1 cellular context compared by ENCODE assay signal in the genomic region with DNA sequence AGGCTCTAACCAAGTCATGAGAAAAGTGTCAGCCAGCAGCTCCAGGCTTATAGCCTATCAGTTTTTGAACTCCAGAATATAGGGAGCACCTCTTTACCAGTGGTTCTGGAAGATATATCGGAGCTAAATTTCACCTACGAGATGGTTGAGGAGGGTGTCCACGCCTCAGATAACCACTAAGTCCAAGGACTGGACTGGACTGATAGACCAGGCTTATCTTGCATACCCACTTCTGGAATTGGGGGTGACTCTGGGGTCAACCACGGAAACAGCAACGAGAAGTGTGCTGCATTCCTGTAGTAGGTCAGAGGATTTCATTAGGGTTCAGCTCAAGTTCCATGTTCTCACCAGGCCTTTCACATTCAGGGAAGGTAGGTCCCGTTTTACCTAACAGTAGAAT.
TF ChIP-seq lines count a peak whose summit lies in the region.

No MANE protein-coding gene starts in this region.

TF ChIP-seq in K562, 482 proteins besides CTCF, POLR2A, EP300 and RAD21 (continues in another document):
- TF ChIP-seq CCNT2 (IDR thresholded peaks at IDR 0.05; ENCODE audit: borderline replicate concordance, extremely low read depth, insufficient read length, low read depth, low read length): peak; percentile 71
- TF ChIP-seq, protein P1, sequence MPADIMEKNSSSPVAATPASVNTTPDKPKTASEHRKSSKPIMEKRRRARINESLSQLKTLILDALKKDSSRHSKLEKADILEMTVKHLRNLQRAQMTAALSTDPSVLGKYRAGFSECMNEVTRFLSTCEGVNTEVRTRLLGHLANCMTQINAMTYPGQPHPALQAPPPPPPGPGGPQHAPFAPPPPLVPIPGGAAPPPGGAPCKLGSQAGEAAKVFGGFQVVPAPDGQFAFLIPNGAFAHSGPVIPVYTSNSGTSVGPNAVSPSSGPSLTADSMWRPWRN (IDR thresholded peaks at IDR 0.05; ENCODE audit: low read depth): peak; percentile 59
- TF ChIP-seq, protein P2, sequence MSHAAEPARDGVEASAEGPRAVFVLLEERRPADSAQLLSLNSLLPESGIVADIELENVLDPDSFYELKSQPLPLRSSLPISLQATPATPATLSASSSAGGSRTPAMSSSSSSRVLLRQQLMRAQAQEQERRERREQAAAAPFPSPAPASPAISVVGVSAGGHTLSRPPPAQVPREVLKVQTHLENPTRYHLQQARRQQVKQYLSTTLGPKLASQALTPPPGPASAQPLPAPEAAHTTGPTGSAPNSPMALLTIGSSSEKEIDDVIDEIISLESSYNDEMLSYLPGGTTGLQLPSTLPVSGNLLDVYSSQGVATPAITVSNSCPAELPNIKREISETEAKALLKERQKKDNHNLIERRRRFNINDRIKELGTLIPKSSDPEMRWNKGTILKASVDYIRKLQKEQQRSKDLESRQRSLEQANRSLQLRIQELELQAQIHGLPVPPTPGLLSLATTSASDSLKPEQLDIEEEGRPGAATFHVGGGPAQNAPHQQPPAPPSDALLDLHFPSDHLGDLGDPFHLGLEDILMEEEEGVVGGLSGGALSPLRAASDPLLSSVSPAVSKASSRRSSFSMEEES (CRISPR knock-in tag; IDR thresholded peaks at IDR 0.05): no peak
- peak; percentile 34; the same call in 1 of the 2 replicates for TF ChIP-seq SPI1 (IDR thresholded peaks at IDR 0.05; ENCODE audit: borderline replicate concordance, low read depth, low read length)
- peak; percentile 76; the same call in 1 of the 2 replicates for TF ChIP-seq SMARCC2 (IDR thresholded peaks at IDR 0.05; ENCODE audit: low read depth)
- TF ChIP-seq TCF3 (CRISPR knock-in tag; IDR thresholded peaks at IDR 0.05): peak; percentile 95
- peak; percentile 66; the same call in 1 of the 2 replicates for TF ChIP-seq GATA2 (CRISPR knock-in tag; IDR thresholded peaks at IDR 0.05)
- peak in 1 of 2 experiments; percentile 60; a peak in 1 of 4 replicates for TF ChIP-seq HDAC1 (IDR thresholded peaks at IDR 0.05)
- TF ChIP-seq RCOR1 (IDR thresholded peaks at IDR 0.05; ENCODE audit: borderline replicate concordance in 1 of 2, low read depth in 2 of 2, low read length in 2 of 2): peak; percentile 71 to 74; a peak in 3 of 4 replicates
- peak; percentile 90; the same call in 1 of the 2 replicates for TF ChIP-seq ZNF263 (CRISPR knock-in tag; IDR thresholded peaks at IDR 0.05; ENCODE audit: borderline replicate concordance)
- TF ChIP-seq MAZ (CRISPR knock-in tag; conservative IDR thresholded peaks at IDR 0.05 in 1 of 2, IDR thresholded peaks at IDR 0.05 in 1 of 2): 0 out of 4 replicates have a peak, but pooled peaks of 1 of the 2 experiments have one; percentile 15
- peak; percentile 31 to 68; a peak in 2 of 4 replicates for TF ChIP-seq ARNT (IDR thresholded peaks at IDR 0.05)
- 0 out of 2 replicates have a peak, but pooled peaks have one; percentile 23 for TF ChIP-seq CTBP1 (IDR thresholded peaks at IDR 0.05; ENCODE audit: borderline replicate concordance)
- peak; percentile 65 for TF ChIP-seq SOX6 (IDR thresholded peaks at IDR 0.05)
- TF ChIP-seq TRIM24 (IDR thresholded peaks at IDR 0.05): peak; percentile 84 to 89; a peak in 3 of 4 replicates
- TF ChIP-seq HDAC3 (IDR thresholded peaks at IDR 0.05; ENCODE audit: borderline replicate concordance, partially characterized antibody): peak; percentile 61
- TF ChIP-seq SMARCA4 (IDR thresholded peaks at IDR 0.05): peak; percentile 82
- peak; percentile 84 for TF ChIP-seq STAT5A (IDR thresholded peaks at IDR 0.05; ENCODE audit: borderline replicate concordance, low read length)
- peak; percentile 75; the same call in 1 of the 2 replicates for TF ChIP-seq NFIC (IDR thresholded peaks at IDR 0.05)
- TF ChIP-seq TBL1XR1 (IDR thresholded peaks at IDR 0.05; ENCODE audit: low read length in 2 of 2): peak; percentile 80 to 90; a peak in 3 of 4 replicates
- TF ChIP-seq DPF2 (IDR thresholded peaks at IDR 0.05): peak; percentile 89
- TF ChIP-seq CBFA2T3 (IDR thresholded peaks at IDR 0.05): peak; percentile 96
- no peak for TF ChIP-seq ZNF274 (IDR thresholded peaks at IDR 0.05; ENCODE audit: borderline replicate concordance, low read depth, low read length)
- TF ChIP-seq FOXM1 (IDR thresholded peaks at IDR 0.05; ENCODE audit: low read depth): peak; percentile 46; the same call in 1 of the 2 replicates
- TF ChIP-seq FOXM1 (CRISPR knock-in tag; IDR thresholded peaks at IDR 0.05; ENCODE audit: low read depth): no peak
- peak; percentile 83 for TF ChIP-seq KLF16 (IDR thresholded peaks at IDR 0.05)
- TF ChIP-seq TEAD4 (IDR thresholded peaks at IDR 0.05; ENCODE audit: low read length): peak; percentile 96
- TF ChIP-seq TEAD4 (CRISPR knock-in tag; IDR thresholded peaks at IDR 0.05; ENCODE audit: borderline replicate concordance): no peak
- TF ChIP-seq SRSF1 (IDR thresholded peaks at IDR 0.05; ENCODE audit: low read depth, low read length): no peak
- TF ChIP-seq, protein P3, sequence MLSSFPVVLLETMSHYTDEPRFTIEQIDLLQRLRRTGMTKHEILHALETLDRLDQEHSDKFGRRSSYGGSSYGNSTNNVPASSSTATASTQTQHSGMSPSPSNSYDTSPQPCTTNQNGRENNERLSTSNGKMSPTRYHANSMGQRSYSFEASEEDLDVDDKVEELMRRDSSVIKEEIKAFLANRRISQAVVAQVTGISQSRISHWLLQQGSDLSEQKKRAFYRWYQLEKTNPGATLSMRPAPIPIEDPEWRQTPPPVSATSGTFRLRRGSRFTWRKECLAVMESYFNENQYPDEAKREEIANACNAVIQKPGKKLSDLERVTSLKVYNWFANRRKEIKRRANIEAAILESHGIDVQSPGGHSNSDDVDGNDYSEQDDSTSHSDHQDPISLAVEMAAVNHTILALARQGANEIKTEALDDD (IDR thresholded peaks at IDR 0.05): peak; percentile 94
- no peak for TF ChIP-seq SUPT5H (IDR thresholded peaks at IDR 0.05)
- TF ChIP-seq TEAD1 (CRISPR knock-in tag; IDR thresholded peaks at IDR 0.05): peak; percentile 63 to 76; a peak in 2 of 4 replicates
- peak; percentile 89 for TF ChIP-seq POLR2AphosphoS5 (IDR thresholded peaks at IDR 0.05; ENCODE audit: control insufficient read depth, insufficient read depth, low read depth, low read length)
- peak; percentile 70; the same call in 1 of the 2 replicates for TF ChIP-seq RNF2 (IDR thresholded peaks at IDR 0.05)
- no peak; the same call in 1 of the 2 replicates for TF ChIP-seq CHD2 (IDR thresholded peaks at IDR 0.05; ENCODE audit: low read depth, low read length)
- TF ChIP-seq ZNF707 (CRISPR knock-in tag; conservative IDR thresholded peaks at IDR 0.05): no peak
- TF ChIP-seq NR2C1 (IDR thresholded peaks at IDR 0.05): peak; percentile 39; the same call in 1 of the 2 replicates
- TF ChIP-seq NR2C1 (tag; IDR thresholded peaks at IDR 0.05): no peak
- TF ChIP-seq ZNF57 (CRISPR knock-in tag; IDR thresholded peaks at IDR 0.05): no peak
- peak; percentile 61; the same call in 1 of the 2 replicates for TF ChIP-seq BCOR (IDR thresholded peaks at IDR 0.05)
- TF ChIP-seq SMARCE1 (IDR thresholded peaks at IDR 0.05): peak; percentile 75
- TF ChIP-seq, protein P4, sequence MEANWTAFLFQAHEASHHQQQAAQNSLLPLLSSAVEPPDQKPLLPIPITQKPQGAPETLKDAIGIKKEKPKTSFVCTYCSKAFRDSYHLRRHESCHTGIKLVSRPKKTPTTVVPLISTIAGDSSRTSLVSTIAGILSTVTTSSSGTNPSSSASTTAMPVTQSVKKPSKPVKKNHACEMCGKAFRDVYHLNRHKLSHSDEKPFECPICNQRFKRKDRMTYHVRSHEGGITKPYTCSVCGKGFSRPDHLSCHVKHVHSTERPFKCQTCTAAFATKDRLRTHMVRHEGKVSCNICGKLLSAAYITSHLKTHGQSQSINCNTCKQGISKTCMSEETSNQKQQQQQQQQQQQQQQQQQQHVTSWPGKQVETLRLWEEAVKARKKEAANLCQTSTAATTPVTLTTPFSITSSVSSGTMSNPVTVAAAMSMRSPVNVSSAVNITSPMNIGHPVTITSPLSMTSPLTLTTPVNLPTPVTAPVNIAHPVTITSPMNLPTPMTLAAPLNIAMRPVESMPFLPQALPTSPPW (CRISPR knock-in tag; IDR thresholded peaks at IDR 0.05): peak; percentile 16; the same call in 1 of the 2 replicates
- peak; percentile 91 for TF ChIP-seq NCOR1 (IDR thresholded peaks at IDR 0.05)
- no peak for TF ChIP-seq ZNF23 (CRISPR knock-in tag; IDR thresholded peaks at IDR 0.05)
- TF ChIP-seq, protein P5, sequence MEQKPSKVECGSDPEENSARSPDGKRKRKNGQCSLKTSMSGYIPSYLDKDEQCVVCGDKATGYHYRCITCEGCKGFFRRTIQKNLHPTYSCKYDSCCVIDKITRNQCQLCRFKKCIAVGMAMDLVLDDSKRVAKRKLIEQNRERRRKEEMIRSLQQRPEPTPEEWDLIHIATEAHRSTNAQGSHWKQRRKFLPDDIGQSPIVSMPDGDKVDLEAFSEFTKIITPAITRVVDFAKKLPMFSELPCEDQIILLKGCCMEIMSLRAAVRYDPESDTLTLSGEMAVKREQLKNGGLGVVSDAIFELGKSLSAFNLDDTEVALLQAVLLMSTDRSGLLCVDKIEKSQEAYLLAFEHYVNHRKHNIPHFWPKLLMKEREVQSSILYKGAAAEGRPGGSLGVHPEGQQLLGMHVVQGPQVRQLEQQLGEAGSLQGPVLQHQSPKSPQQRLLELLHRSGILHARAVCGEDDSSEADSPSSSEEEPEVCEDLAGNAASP (IDR thresholded peaks at IDR 0.05): no peak
- TF ChIP-seq CXXC5 (CRISPR knock-in tag; IDR thresholded peaks at IDR 0.05): peak; percentile 79
- TF ChIP-seq NCOA1 (IDR thresholded peaks at IDR 0.05; ENCODE audit: low read depth): peak; percentile 62; the same call in 1 of the 2 replicates
- TF ChIP-seq, protein P6, sequence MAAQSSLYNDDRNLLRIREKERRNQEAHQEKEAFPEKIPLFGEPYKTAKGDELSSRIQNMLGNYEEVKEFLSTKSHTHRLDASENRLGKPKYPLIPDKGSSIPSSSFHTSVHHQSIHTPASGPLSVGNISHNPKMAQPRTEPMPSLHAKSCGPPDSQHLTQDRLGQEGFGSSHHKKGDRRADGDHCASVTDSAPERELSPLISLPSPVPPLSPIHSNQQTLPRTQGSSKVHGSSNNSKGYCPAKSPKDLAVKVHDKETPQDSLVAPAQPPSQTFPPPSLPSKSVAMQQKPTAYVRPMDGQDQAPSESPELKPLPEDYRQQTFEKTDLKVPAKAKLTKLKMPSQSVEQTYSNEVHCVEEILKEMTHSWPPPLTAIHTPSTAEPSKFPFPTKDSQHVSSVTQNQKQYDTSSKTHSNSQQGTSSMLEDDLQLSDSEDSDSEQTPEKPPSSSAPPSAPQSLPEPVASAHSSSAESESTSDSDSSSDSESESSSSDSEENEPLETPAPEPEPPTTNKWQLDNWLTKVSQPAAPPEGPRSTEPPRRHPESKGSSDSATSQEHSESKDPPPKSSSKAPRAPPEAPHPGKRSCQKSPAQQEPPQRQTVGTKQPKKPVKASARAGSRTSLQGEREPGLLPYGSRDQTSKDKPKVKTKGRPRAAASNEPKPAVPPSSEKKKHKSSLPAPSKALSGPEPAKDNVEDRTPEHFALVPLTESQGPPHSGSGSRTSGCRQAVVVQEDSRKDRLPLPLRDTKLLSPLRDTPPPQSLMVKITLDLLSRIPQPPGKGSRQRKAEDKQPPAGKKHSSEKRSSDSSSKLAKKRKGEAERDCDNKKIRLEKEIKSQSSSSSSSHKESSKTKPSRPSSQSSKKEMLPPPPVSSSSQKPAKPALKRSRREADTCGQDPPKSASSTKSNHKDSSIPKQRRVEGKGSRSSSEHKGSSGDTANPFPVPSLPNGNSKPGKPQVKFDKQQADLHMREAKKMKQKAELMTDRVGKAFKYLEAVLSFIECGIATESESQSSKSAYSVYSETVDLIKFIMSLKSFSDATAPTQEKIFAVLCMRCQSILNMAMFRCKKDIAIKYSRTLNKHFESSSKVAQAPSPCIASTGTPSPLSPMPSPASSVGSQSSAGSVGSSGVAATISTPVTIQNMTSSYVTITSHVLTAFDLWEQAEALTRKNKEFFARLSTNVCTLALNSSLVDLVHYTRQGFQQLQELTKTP (IDR thresholded peaks at IDR 0.05; ENCODE audit: low read depth in 1 of 2, partially characterized antibody in 2 of 2): no peak
- TF ChIP-seq MBD2 (IDR thresholded peaks at IDR 0.05; ENCODE audit: borderline replicate concordance, low read depth): peak; percentile 31; the same call in 1 of the 2 replicates
- TF ChIP-seq CBFA2T2 (conservative IDR thresholded peaks at IDR 0.05): peak; percentile 93
- peak; percentile 56; the same call in 1 of the 2 replicates for TF ChIP-seq MYNN (IDR thresholded peaks at IDR 0.05)
- no peak for TF ChIP-seq MYNN (CRISPR knock-in tag; IDR thresholded peaks at IDR 0.05)
- TF ChIP-seq LEF1 (IDR thresholded peaks at IDR 0.05): peak; percentile 70; the same call in 1 of the 2 replicates
- TF ChIP-seq ZBTB7A (IDR thresholded peaks at IDR 0.05; ENCODE audit: borderline replicate concordance, control insufficient read depth, low read depth, low read length): peak; percentile 61; the same call in 1 of the 2 replicates
- TF ChIP-seq, protein P7, sequence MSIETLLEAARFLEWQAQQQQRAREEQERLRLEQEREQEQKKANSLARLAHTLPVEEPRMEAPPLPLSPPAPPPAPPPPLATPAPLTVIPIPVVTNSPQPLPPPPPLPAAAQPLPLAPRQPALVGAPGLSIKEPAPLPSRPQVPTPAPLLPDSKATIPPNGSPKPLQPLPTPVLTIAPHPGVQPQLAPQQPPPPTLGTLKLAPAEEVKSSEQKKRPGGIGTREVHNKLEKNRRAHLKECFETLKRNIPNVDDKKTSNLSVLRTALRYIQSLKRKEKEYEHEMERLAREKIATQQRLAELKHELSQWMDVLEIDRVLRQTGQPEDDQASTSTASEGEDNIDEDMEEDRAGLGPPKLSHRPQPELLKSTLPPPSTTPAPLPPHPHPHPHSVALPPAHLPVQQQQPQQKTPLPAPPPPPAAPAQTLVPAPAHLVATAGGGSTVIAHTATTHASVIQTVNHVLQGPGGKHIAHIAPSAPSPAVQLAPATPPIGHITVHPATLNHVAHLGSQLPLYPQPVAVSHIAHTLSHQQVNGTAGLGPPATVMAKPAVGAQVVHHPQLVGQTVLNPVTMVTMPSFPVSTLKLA (conservative IDR thresholded peaks at IDR 0.05): 0 out of 4 replicates have a peak, but pooled peaks of 1 of the 2 experiments have one; percentile 11
- no peak for TF ChIP-seq MED1 (CRISPR knock-in tag; IDR thresholded peaks at IDR 0.05; ENCODE audit: borderline replicate concordance)
- peak; percentile 48; the same call in 1 of the 2 replicates for TF ChIP-seq CREB1 (IDR thresholded peaks at IDR 0.05)
- TF ChIP-seq CREB1 (CRISPR knock-in tag; IDR thresholded peaks at IDR 0.05): no peak
